14 cellular contexts compared by ENCODE assay signal in genomic region chr17:73786286-73786743, GRCh38.
DNase-seq lines count a peak whose midpoint lies in the region; ATAC-seq, FAIRE-seq and TF ChIP-seq lines count a peak whose summit lies in the region.
"Had no signal": no experiment of that assay in that cellular context is flagged by ENCODE, and none has a peak within 500 bp of the region (broad histone marks: within the 10 kb centered on the region; RNA-seq: fewer than 3 reads in every experiment).

No MANE protein-coding gene starts in this region.

- no peak overlapping the region for H3K27ac Mint-ChIP-seq in endodermal cell
- H3K27ac Mint-ChIP-seq in activated T-helper 2 cell treated with anti-CD3 and anti-CD28 coated beads, Interferon-gamma antibody, Interleukin-2, Interleukin-4, amounts not matched to agents 10 μg/mL and 5 μg/mL and 100 μg/mL, durations not matched to agents 14 hours and 24 hours and 36 hours: no peak overlapping the region
- H3K27ac Mint-ChIP-seq: memory B cell had no signal

- intact Hi-C loops in pancreas (cut with DNase I): no loop called here
- intact Hi-C loops in activated T-helper 2 cell treated with anti-CD3 and anti-CD28 coated beads, Interferon-gamma antibody, Interleukin-2, Interleukin-4, amounts not matched to agents 10 μg/mL and 5 μg/mL and 100 μg/mL, durations not matched to agents 14 hours and 24 hours and 36 hours (cut with micrococcal nuclease): no loop called here

- H3K27ac ChIP-seq in endodermal cell (ENCODE audit: low read depth, low read length) (peak overlapping the region; percentile 33), pancreas (no peak overlapping the region)
- H3K27ac ChIP-seq: ascending aorta, thoracic aorta had no signal

- H3K9me3 Mint-ChIP-seq in endodermal cell: no peaks in the 10 kb centered on the region
- H3K9me3 Mint-ChIP-seq in activated T-helper 2 cell treated with anti-CD3 and anti-CD28 coated beads, Interferon-gamma antibody, Interleukin-2, Interleukin-4, amounts not matched to agents 10 μg/mL and 5 μg/mL and 100 μg/mL, durations not matched to agents 14 hours and 24 hours and 36 hours: no peaks in the 10 kb centered on the region
- H3K9me3 Mint-ChIP-seq: memory B cell had no signal

- H3K4me1 Mint-ChIP-seq in endodermal cell: peaks cover 16% of the 10 kb centered on the region
- H3K4me1 Mint-ChIP-seq in activated T-helper 2 cell treated with anti-CD3 and anti-CD28 coated beads, Interferon-gamma antibody, Interleukin-2, Interleukin-4, amounts not matched to agents 10 μg/mL and 5 μg/mL and 100 μg/mL, durations not matched to agents 14 hours and 24 hours and 36 hours (ENCODE audit: low read depth): no peaks in the 10 kb centered on the region

- no peaks in the 10 kb centered on the region for H3K36me3 Mint-ChIP-seq in endodermal cell (ENCODE audit: low read depth)
- H3K36me3 Mint-ChIP-seq in activated T-helper 2 cell treated with anti-CD3 and anti-CD28 coated beads, Interferon-gamma antibody, Interleukin-2, Interleukin-4, amounts not matched to agents 10 μg/mL and 5 μg/mL and 100 μg/mL, durations not matched to agents 14 hours and 24 hours and 36 hours (ENCODE audit: low read depth): no peaks in the 10 kb centered on the region
- H3K36me3 Mint-ChIP-seq: memory B cell had no signal

- no peak overlapping the region for H3K9ac ChIP-seq in endodermal cell (ENCODE audit: extremely low read depth, low read length, poor library complexity, severe bottlenecking)

- FAIRE-seq in pancreas (lab: Jason Lieb, UNC): no peak
- FAIRE-seq: D721Med had no signal

- no peaks in the 10 kb centered on the region for H3K9me3 ChIP-seq in endodermal cell (ENCODE audit: control insufficient read depth, low read length)
- no peaks in the 10 kb centered on the region for H3K9me3 ChIP-seq in pancreas
- H3K9me3 ChIP-seq: ascending aorta, thoracic aorta had no signal

- peak; percentile 34 for DNase-seq in NCI-H345 (lab: John Stamatoyannopoulos, UW)
- DNase-seq in NCI-H345 treated with DMSO at 0.1 percent for 48 hours (lab: John Stamatoyannopoulos, UW; ENCODE audit: unreplicated experiment): no peak
- peak; percentile 84 for DNase-seq in NCI-H2107 treated with DMSO at 0.1 percent for 48 hours (lab: John Stamatoyannopoulos, UW; ENCODE audit: unreplicated experiment)
- DNase-seq in endodermal cell: peak; percentile 83
- DNase-seq in pancreas: peak in 1 of 6 donors; percentile 52
- DNase-seq in activated T-helper 2 cell treated with anti-CD3 and anti-CD28 coated beads, Interferon-gamma antibody, Interleukin-2, Interleukin-4, amounts not matched to agents 10 μg/mL and 5 μg/mL and 100 μg/mL, durations not matched to agents 14 hours and 24 hours and 36 hours (ENCODE audit: low spot score): no peak
- DNase-seq: ACHN; NK-92 treated with Interleukin-12 subunit alpha and Interleukin-12 subunit beta, amount 100 ng/mL, for 24 hours had no signal

- 56 to 72% methylated on average over 7 to 13 of the region's 13 CpGs for WGBS in endodermal cell (ENCODE audit: insufficient coverage in 1 of 2, insufficient read length in 1 of 2), 2 experiments
- 28 to 45% methylated on average over 13 of the region's 13 CpGs for WGBS in pancreas, 2 donors

- peaks cover 32% of the 10 kb centered on the region for H3K27me3 Mint-ChIP-seq in endodermal cell (ENCODE audit: insufficient read depth)
- peaks cover 5% of the 10 kb centered on the region for H3K27me3 Mint-ChIP-seq in activated T-helper 2 cell treated with anti-CD3 and anti-CD28 coated beads, Interferon-gamma antibody, Interleukin-2, Interleukin-4, amounts not matched to agents 10 μg/mL and 5 μg/mL and 100 μg/mL, durations not matched to agents 14 hours and 24 hours and 36 hours (ENCODE audit: low read depth)

- no peak overlapping the region for H3K4me3 Mint-ChIP-seq in endodermal cell
- no peak overlapping the region for H3K4me3 Mint-ChIP-seq in activated T-helper 2 cell treated with anti-CD3 and anti-CD28 coated beads, Interferon-gamma antibody, Interleukin-2, Interleukin-4, amounts not matched to agents 10 μg/mL and 5 μg/mL and 100 μg/mL, durations not matched to agents 14 hours and 24 hours and 36 hours (ENCODE audit: low read depth)
- H3K4me3 Mint-ChIP-seq: memory B cell had no signal

- peak in 3 of 4 donors; percentile 36 to 73 (median 68) for ATAC-seq in pancreas
- no peak for ATAC-seq in GM19397 (IDR thresholded peaks at IDR 0.05; ENCODE audit: unreplicated experiment)
- ATAC-seq in GM21619 (IDR thresholded peaks at IDR 0.05; ENCODE audit: unreplicated experiment): no peak

- H3K36me3 ChIP-seq in endodermal cell (ENCODE audit: control insufficient read depth, insufficient read depth, low read length) (no peaks in the 10 kb centered on the region), pancreas (no peaks in the 10 kb centered on the region)
- H3K36me3 ChIP-seq: ascending aorta, thoracic aorta had no signal

- peaks cover 6% of the 10 kb centered on the region for H3K4me1 ChIP-seq in endodermal cell (ENCODE audit: control insufficient read depth, insufficient read depth, low read length)
- H3K4me1 ChIP-seq in pancreas: no peaks in the 10 kb centered on the region
- H3K4me1 ChIP-seq: ascending aorta had no signal

- H3K27me3 ChIP-seq in endodermal cell (ENCODE audit: control insufficient read depth, insufficient read depth, low read length, poor library complexity, severe bottlenecking) (peaks cover 5% of the 10 kb centered on the region), pancreas (no peaks in the 10 kb centered on the region)
- H3K27me3 ChIP-seq: ascending aorta had no signal

- TF ChIP-seq CTCF in endodermal cell (conservative IDR thresholded peaks at IDR 0.05): no peak
- TF ChIP-seq CTCF in pancreas (IDR thresholded peaks at IDR 0.05): no peak

- no peak overlapping the region for H3K4me3 ChIP-seq in endodermal cell (ENCODE audit: low read length)
- H3K4me3 ChIP-seq in pancreas: no peak overlapping the region
- H3K4me3 ChIP-seq: ascending aorta, thoracic aorta had no signal

Comparison
In these comparisons a context has a peak if more than half of its experiments do, and no peak if none do; other contexts are left out.
1. DNase-seq: peak in NCI-H345 (single experiment), NCI-H2107 treated with DMSO at 0.1 percent for 48 hours (single experiment) and endodermal cell (single experiment); none in NCI-H345 treated with DMSO at 0.1 percent for 48 hours (single experiment) and activated T-helper 2 cell treated with anti-CD3 and anti-CD28 coated beads, Interferon-gamma antibody, Interleukin-2, Interleukin-4, amounts not matched to agents 10 μg/mL and 5 μg/mL and 100 μg/mL, durations not matched to agents 14 hours and 24 hours and 36 hours (single experiment).
2. ATAC-seq: peak in pancreas (3 of 4); none in GM19397 (single experiment) and GM21619 (single experiment).